Comparison of ENCODE assay signal across 25 cellular contexts in genomic region chr10:84521468-84521867, GRCh38.
"Had no signal": no experiment of that assay in that cellular context is flagged by ENCODE, and none has a peak within 500 bp of the region (broad histone marks: within the 10 kb centered on the region; RNA-seq: fewer than 3 reads in every experiment).

No MANE protein-coding gene starts in this region.

- H3K36me3 ChIP-seq: Peyer's patch, SJSA1 had no signal

- H3K27ac Mint-ChIP-seq: activated CD8-positive, alpha-beta T cell treated with anti-CD3 and anti-CD28 coated beads, Interleukin-2, amount 10 ng/mL, durations not matched to agents 7 days and 5 days had no signal

- H3K9me3 Mint-ChIP-seq: activated naive CD4-positive, alpha-beta T cell treated with anti-CD3 and anti-CD28 coated beads, Interleukin-2, amount 50 U/mL, for 24 hours had no signal

- H3K27ac ChIP-seq: body of pancreas, Peyer's patch, RWPE1, SJSA1 had no signal

- H3K27me3 ChIP-seq: body of pancreas, Peyer's patch, SJSA1 had no signal

- ATAC-seq: activated CD8-positive, alpha-beta T cell treated with anti-CD3 and anti-CD28 coated beads, Interleukin-2, amount 10 ng/mL, durations not matched to agents 7 days and 5 days; body of pancreas; SK-N-SH treated with all-trans-retinoic acid at 6 μM for 48 hours had no signal

- H3K27me3 Mint-ChIP-seq: activated naive CD4-positive, alpha-beta T cell treated with anti-CD3 and anti-CD28 coated beads, Interleukin-2, amount 50 U/mL, for 24 hours; central memory CD8-positive, alpha-beta T cell had no signal

- DNase-seq: activated CD4-positive, alpha-beta T cell treated with anti-CD3 and anti-CD28 coated beads for 48 hours; activated CD4-positive, alpha-beta T cell treated with anti-CD3 and anti-CD28 coated beads, Interleukin-2, amount 50 U/mL, for 4 hours; activated CD4-positive, CD25-positive, alpha-beta regulatory T cell treated with anti-CD3 and anti-CD28 coated beads, Interleukin-2, amount 50 U/mL, for 72 hours; activated CD8-positive, alpha-beta memory T cell treated with anti-CD3 and anti-CD28 coated beads, Interleukin-2, amount 50 U/mL, for 48 hours; activated CD8-positive, alpha-beta T cell treated with anti-CD3 and anti-CD28 coated beads, Interleukin-2, amount 10 ng/mL, durations not matched to agents 7 days and 5 days; activated naive CD4-positive, alpha-beta T cell; activated T-cell treated with anti-CD3 and anti-CD28 coated beads, Interleukin-2, amount 50 U/mL, for 1 hour; aorta; body of pancreas; Kasumi-1; NCI-H1092; NCI-H1930; NCI-H345; NCI-H510A; NCI-H526 treated with DMSO at 0.1 percent for 48 hours; NCI-H82; OCI-M1; Peyer's patch; SHP77; SW 1271 had no signal

- H3K4me1 ChIP-seq: Peyer's patch had no signal

- H3K4me3 Mint-ChIP-seq: activated CD8-positive, alpha-beta T cell treated with anti-CD3 and anti-CD28 coated beads, Interleukin-2, amount 10 ng/mL, durations not matched to agents 7 days and 5 days; activated naive CD4-positive, alpha-beta T cell treated with anti-CD3 and anti-CD28 coated beads, Interleukin-2, amount 50 U/mL, for 24 hours; central memory CD8-positive, alpha-beta T cell had no signal

- H3K4me1 Mint-ChIP-seq: central memory CD8-positive, alpha-beta T cell had no signal

- H3K4me3 ChIP-seq: body of pancreas, Peyer's patch, SJSA1 had no signal
